In the genomic region with DNA sequence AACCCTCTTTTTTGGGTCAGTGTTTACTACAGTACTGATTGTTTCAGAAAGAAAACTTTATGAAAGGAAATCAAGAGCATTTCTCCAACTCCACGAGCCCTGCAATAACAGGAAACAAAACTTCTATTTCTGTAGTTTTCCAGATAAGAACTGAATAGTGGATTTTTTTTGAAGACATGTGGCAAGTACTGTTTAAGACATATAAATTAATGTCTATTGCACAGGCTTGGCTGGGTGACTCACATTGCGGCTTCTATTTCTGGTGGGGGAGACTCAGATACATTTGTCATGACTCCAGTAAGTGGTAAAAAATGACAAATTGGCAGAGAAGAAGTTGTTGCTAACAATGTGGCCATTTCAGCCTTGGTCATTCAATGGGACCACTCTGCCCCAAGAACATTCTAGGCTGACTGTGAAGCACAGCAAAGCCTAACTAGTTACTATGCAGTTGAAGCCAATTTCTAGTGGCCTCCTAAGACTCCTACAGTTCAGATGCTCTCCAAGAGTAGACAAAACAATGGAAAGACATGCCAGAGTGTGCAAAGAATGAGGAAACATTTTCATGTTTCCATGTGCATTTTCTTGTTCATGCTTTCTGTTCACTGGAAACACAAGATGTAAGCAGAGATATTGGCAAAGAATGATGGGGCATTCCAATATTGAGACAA, we compare ENCODE assay signal across 9 cellular contexts.
DNase-seq lines count a peak whose midpoint lies in the region; ATAC-seq and TF ChIP-seq lines count a peak whose summit lies in the region.
"Had no signal": no experiment of that assay in that cellular context is flagged by ENCODE, and none has a peak within 500 bp of the region (broad histone marks: within the 10 kb centered on the region; RNA-seq: fewer than 3 reads in every experiment).

No MANE protein-coding gene starts in this region.

- no peaks in the 10 kb centered on the region for H3K9me3 ChIP-seq in ovary
- H3K9me3 ChIP-seq: colonic mucosa had no signal

- 20 to 21% (median 21%) methylated on average over 2 of the region's 2 CpGs for WGBS in ovary, 3 donors

- no peaks in the 10 kb centered on the region for H3K36me3 Mint-ChIP-seq in mesothelial cell of epicardium

- H3K4me1 ChIP-seq in ovary (ENCODE audit: insufficient read depth) = no peaks in the 10 kb centered on the region
- H3K4me1 ChIP-seq: colonic mucosa had no signal

- DNase-seq in EH (ENCODE audit: low read depth) = peak; percentile 97
- DNase-seq in M059J (ENCODE audit: low read depth) = peak; percentile 99
- DNase-seq in brain microvascular endothelial cell = peak; percentile 88
- DNase-seq in mesothelial cell of epicardium (ENCODE audit: low spot score in 2 of 2, unreplicated experiment in 2 of 2) = no peak
- DNase-seq in NCI-H2029 treated with DMSO at 0.1 percent for 48 hours (lab: John Stamatoyannopoulos, UW) = no peak
- DNase-seq in ovary = no peak
- no peak for DNase-seq in COR-L47 (lab: John Stamatoyannopoulos, UW)
- DNase-seq: colonic mucosa had no signal

- H3K4me3 ChIP-seq in brain microvascular endothelial cell (ENCODE audit: low read depth, low read length) = no peak overlapping the region
- H3K4me3 ChIP-seq in ovary = no peak overlapping the region
- H3K4me3 ChIP-seq: colonic mucosa had no signal

- H3K27me3 Mint-ChIP-seq in mesothelial cell of epicardium (ENCODE audit: low read depth) = no peaks in the 10 kb centered on the region

- intact Hi-C loops in ovary (cut with DNase I) = no loop called here

- no peak for ATAC-seq in HG03108 (IDR thresholded peaks at IDR 0.05; ENCODE audit: unreplicated experiment)

- no peak overlapping the region for H3K4me3 Mint-ChIP-seq in mesothelial cell of epicardium

- H3K27ac Mint-ChIP-seq in mesothelial cell of epicardium = peak overlapping the region; percentile 69

- no peak for TF ChIP-seq EP300 in ovary (IDR thresholded peaks at IDR 0.05)

- TF ChIP-seq POLR2A in ovary (IDR thresholded peaks at IDR 0.05) = no peak

- no peaks in the 10 kb centered on the region for H3K27me3 ChIP-seq in brain microvascular endothelial cell (replicated peaks)
- no peaks in the 10 kb centered on the region for H3K27me3 ChIP-seq in ovary
- H3K27me3 ChIP-seq: colonic mucosa had no signal

- H3K4me1 Mint-ChIP-seq in mesothelial cell of epicardium = peaks cover 20% of the 10 kb centered on the region

- H3K27ac ChIP-seq in brain microvascular endothelial cell (peak overlapping the region; percentile 57), ovary (no peak overlapping the region)
- H3K27ac ChIP-seq: colonic mucosa had no signal

- peaks cover 11% of the 10 kb centered on the region for H3K9me3 Mint-ChIP-seq in mesothelial cell of epicardium

- in situ Hi-C loops in brain microvascular endothelial cell (cut with HindIII; ENCODE audit: low pct_ligation_motif_present, low sequenced_read_pairs) = no loop called here

- no peaks in the 10 kb centered on the region for H3K36me3 ChIP-seq in brain microvascular endothelial cell (replicated peaks)
- no peaks in the 10 kb centered on the region for H3K36me3 ChIP-seq in ovary
- H3K36me3 ChIP-seq: colonic mucosa had no signal

- no peak for TF ChIP-seq CTCF in brain microvascular endothelial cell (IDR thresholded peaks at IDR 0.05; ENCODE audit: low read depth, low read length, missing control alignments)
- no peak for TF ChIP-seq CTCF in mesothelial cell of epicardium (IDR thresholded peaks at IDR 0.05; ENCODE audit: unreplicated experiment)
- no peak for TF ChIP-seq CTCF in ovary (IDR thresholded peaks at IDR 0.05)

Comparison
In these comparisons a context has a peak if more than half of its experiments do, and no peak if none do; other contexts are left out.
1. DNase-seq: peak in EH (single experiment), M059J (single experiment) and brain microvascular endothelial cell (single experiment); none in mesothelial cell of epicardium (0 of 2), NCI-H2029 treated with DMSO at 0.1 percent for 48 hours (single experiment), ovary (0 of 5) and COR-L47 (single experiment).